18 cellular contexts compared by ENCODE assay signal in genomic region chr6:46288863-46289262, GRCh38.
DNase-seq lines count a peak whose midpoint lies in the region; FAIRE-seq and TF ChIP-seq lines count a peak whose summit lies in the region.
"Had no signal": no experiment of that assay in that cellular context is flagged by ENCODE, and none has a peak within 500 bp of the region (broad histone marks: within the 10 kb centered on the region; RNA-seq: fewer than 3 reads in every experiment).

No MANE protein-coding gene starts in this region.

- peak overlapping the region in 3 of 11 experiments; percentile 24 to 43 (median 28); a peak in 3 of 22 replicates for H3K27ac ChIP-seq in BLaER1 treated with 17β-estradiol and CSF1 and Interleukin-3, amounts not matched to agents 10 nM and 100 nM
- H3K27ac ChIP-seq in MM.1S (ENCODE audit: low read length): peak overlapping the region; percentile 25; the same call in 1 of the 2 replicates
- H3K27ac ChIP-seq in coronary artery: no peak overlapping the region
- H3K27ac ChIP-seq: HL-60 had no signal

- no peaks in the 10 kb centered on the region for H3K27me3 Mint-ChIP-seq in mesothelial cell of epicardium (ENCODE audit: low read depth)

- no peaks in the 10 kb centered on the region for H3K79me2 ChIP-seq in MM.1S (ENCODE audit: low read length)

- H3K27me3 ChIP-seq in BLaER1 treated with 17β-estradiol and CSF1 and Interleukin-3, amounts not matched to agents 10 nM and 100 nM: no peaks in the 10 kb centered on the region
- no peaks in the 10 kb centered on the region for H3K27me3 ChIP-seq in MM.1S (replicated peaks; ENCODE audit: insufficient read depth, low read length)

- peak overlapping the region; percentile 31 to 74 (median 59) for H3K4me2 ChIP-seq in BLaER1 treated with 17β-estradiol and CSF1 and Interleukin-3, amounts not matched to agents 10 nM and 100 nM
- H3K4me2 ChIP-seq in MM.1S (ENCODE audit: low read depth, low read length): peak overlapping the region; percentile 4; the same call in 1 of the 2 replicates
- H3K4me2 ChIP-seq: SK-N-SH had no signal

- H3K4me3 ChIP-seq in BLaER1 treated with 17β-estradiol and CSF1 and Interleukin-3, amounts not matched to agents 10 nM and 100 nM: no peak overlapping the region
- H3K4me3 ChIP-seq in MM.1S (ENCODE audit: low read length) (no peak overlapping the region), coronary artery (no peak overlapping the region)

- TF ChIP-seq CTCF in MM.1S (IDR thresholded peaks at IDR 0.05; ENCODE audit: low read length) (no peak), mesothelial cell of epicardium (IDR thresholded peaks at IDR 0.05; ENCODE audit: unreplicated experiment) (no peak), coronary artery (IDR thresholded peaks at IDR 0.05) (no peak)

- no peaks in the 10 kb centered on the region for H3K9me2 ChIP-seq in MM.1S (replicated peaks; ENCODE audit: insufficient read depth, low read length)
- H3K9me2 ChIP-seq: SK-N-SH had no signal

- H3K4me1 Mint-ChIP-seq in mesothelial cell of epicardium: peaks cover 52% of the 10 kb centered on the region

- peak; percentile 26 for FAIRE-seq in GM12891 (lab: Jason Lieb, UNC)
- FAIRE-seq: HTR-8/SVneo had no signal

- H3K9me3 ChIP-seq in BLaER1 treated with 17β-estradiol and CSF1 and Interleukin-3, amounts not matched to agents 10 nM and 100 nM (replicated peaks in 1 of 11): peaks cover 0 to 23% (median 16%) of the 10 kb centered on the region in 11 experiments; a peak in 14 of 22 replicates
- no peaks in the 10 kb centered on the region for H3K9me3 ChIP-seq in MM.1S (replicated peaks; ENCODE audit: insufficient read depth, low read length)
- H3K9me3 ChIP-seq: SK-N-SH had no signal

- peaks cover 16 to 42% (median 34%) of the 10 kb centered on the region in 10 experiments for H3K4me1 ChIP-seq in BLaER1 treated with 17β-estradiol and CSF1 and Interleukin-3, amounts not matched to agents 10 nM and 100 nM
- H3K4me1 ChIP-seq in MM.1S (ENCODE audit: low read length): peaks cover 6% of the 10 kb centered on the region; the same call in 1 of the 2 replicates

- no peak overlapping the region for H3K4me3 Mint-ChIP-seq in mesothelial cell of epicardium
- H3K4me3 Mint-ChIP-seq: CD4-positive, alpha-beta T cell; IgD-negative memory B cell; T-cell had no signal

- DNase-seq in GM12891 (ENCODE audit: insufficient read length, low spot score): no peak
- DNase-seq in MM.1S: peak; percentile 21
- DNase-seq in mesothelial cell of epicardium (ENCODE audit: low spot score in 2 of 2, unreplicated experiment in 2 of 2): no peak
- DNase-seq in activated effector memory CD4-positive, alpha-beta T cell treated with Interleukin-2 at 50 U/mL for 16 hours: no peak
- no peak for DNase-seq in activated CD4-positive, CD25-positive, alpha-beta regulatory T cell (lab: John Stamatoyannopoulos, UW)
- no peak for DNase-seq in coronary artery (ENCODE audit: low spot score)
- DNase-seq: CD4-positive, alpha-beta T cell; DMS53; HCEC 1CT; NCI-H187; NCI-H446; NCI-H69; SK-N-SH; T-cell had no signal

- TF ChIP-seq POLR2A in GM12891 (IDR thresholded peaks at IDR 0.05; ENCODE audit: low read depth, low read length): no peak

- peaks cover 4% of the 10 kb centered on the region for H3K9me3 Mint-ChIP-seq in mesothelial cell of epicardium
- H3K9me3 Mint-ChIP-seq: CD4-positive, alpha-beta T cell; IgD-negative memory B cell; T-cell had no signal

- H3K36me3 Mint-ChIP-seq in mesothelial cell of epicardium: no peaks in the 10 kb centered on the region
- H3K36me3 Mint-ChIP-seq: T-cell had no signal

- no peak overlapping the region for H3K9ac ChIP-seq in BLaER1 treated with 17β-estradiol and CSF1 and Interleukin-3, amounts not matched to agents 10 nM and 100 nM
- no peak overlapping the region for H3K9ac ChIP-seq in MM.1S (ENCODE audit: low read length)
- H3K9ac ChIP-seq: SK-N-SH had no signal

- H3K36me3 ChIP-seq in BLaER1 treated with 17β-estradiol and CSF1 and Interleukin-3, amounts not matched to agents 10 nM and 100 nM: 0 out of 22 replicates have a peak, but pooled peaks cover 0 to 5% (median 0%) of the 10 kb centered on the region in 11 experiments
- no peaks in the 10 kb centered on the region for H3K36me3 ChIP-seq in MM.1S (replicated peaks; ENCODE audit: insufficient read depth, low read length)

- H4K20me1 ChIP-seq in BLaER1 treated with 17β-estradiol and CSF1 and Interleukin-3, amounts not matched to agents 10 nM and 100 nM: no peaks in the 10 kb centered on the region
- H4K20me1 ChIP-seq in MM.1S (ENCODE audit: insufficient read depth, low read length): no peaks in the 10 kb centered on the region

- no peak overlapping the region for H2AFZ ChIP-seq in MM.1S (ENCODE audit: low read length)

- peak overlapping the region; percentile 40 for H3K27ac Mint-ChIP-seq in mesothelial cell of epicardium
- H3K27ac Mint-ChIP-seq: CD4-positive, alpha-beta T cell; IgD-negative memory B cell; T-cell had no signal

- no peaks in the 10 kb centered on the region for H3F3A ChIP-seq in MM.1S (ENCODE audit: insufficient read depth, low read length)

TF ChIP-seq in GM12891, 5 proteins besides CTCF, POLR2A, EP300 and RAD21:
- no peak for TF ChIP-seq SPI1 (IDR thresholded peaks at IDR 0.05; ENCODE audit: low read depth, low read length)
- TF ChIP-seq POLR2AphosphoS5 (IDR thresholded peaks at IDR 0.05; ENCODE audit: low read depth, low read length): no peak
- no peak for TF ChIP-seq POU2F2 (IDR thresholded peaks at IDR 0.05; ENCODE audit: low read depth, low read length)
- no peak for TF ChIP-seq TAF1 (IDR thresholded peaks at IDR 0.05; ENCODE audit: low read depth, low read length)
- no peak for TF ChIP-seq PAX5 (IDR thresholded peaks at IDR 0.05; ENCODE audit: insufficient read depth, low read length, severe bottlenecking)
TF ChIP-seq in GM12891: peak in this region for 0.
